In genomic region chrX:31147175-31147574, GRCh38 we compare ENCODE assay signal across 29 cellular contexts.
"Had no signal": no experiment of that assay in that cellular context is flagged by ENCODE, and none has a peak within 500 bp of the region (broad histone marks: within the 10 kb centered on the region; RNA-seq: fewer than 3 reads in every experiment).

No MANE protein-coding gene starts in this region.

- H3K9me3 ChIP-seq: ovary, psoas muscle, right lobe of liver, sigmoid colon, spleen, suprapubic skin, testis, tibial artery, transverse colon, upper lobe of right lung, uterus had no signal

- DNase-seq: naive thymus-derived CD4-positive, alpha-beta T cell; natural killer cell; occipital lobe; ovary; posterior cingulate gyrus; psoas muscle; right lobe of liver; sigmoid colon; spleen; stimulated activated CD4-positive, alpha-beta T cell treated with anti-CD3 and anti-CD28 coated beads, Interleukin-12 subunit alpha, Interleukin-12 subunit beta, amount 100 ng/mL, for 4 hours; stimulated activated CD4-positive, alpha-beta T cell treated with anti-CD3 and anti-CD28 coated beads, Interleukin-1b, Interleukin-23, amount 100 ng/mL, for 48 hours; stimulated activated CD4-positive, alpha-beta T cell treated with anti-CD3 and anti-CD28 coated beads, Interleukin-4, amount 100 ng/mL, for 1 hour; stimulated activated CD4-positive, alpha-beta T cell treated with anti-CD3 and anti-CD28 coated beads, Interleukin-4, amount 100 ng/mL, for 4 hours; stimulated activated CD8-positive, alpha-beta memory T cell treated with anti-CD3 and anti-CD28 coated beads, Interleukin-4, amount 100 ng/mL, for 48 hours; stimulated activated naive CD4-positive, alpha-beta T cell; stimulated activated naive CD8-positive, alpha-beta T cell treated with anti-CD3 and anti-CD28 coated beads, Interleukin-15, amount 100 ng/mL, for 72 hours; stimulated activated naive CD8-positive, alpha-beta T cell treated with anti-CD3 and anti-CD28 coated beads, Interleukin-15, Interleukin-2, amounts not matched to agents 100 U/mL and 50 U/mL, for 24 hours; substantia nigra; testis; tibial artery; transverse colon; upper lobe of right lung; uterus had no signal

- H3K4me1 ChIP-seq: parathyroid adenoma, psoas muscle, right lobe of liver, sigmoid colon, spleen, suprapubic skin, testis, tibial artery, transverse colon, upper lobe of right lung, uterus had no signal

- H3K27ac ChIP-seq: ovary, parathyroid adenoma, psoas muscle, right lobe of liver, sigmoid colon, skin epidermis, spleen, suprapubic skin, testis, tibial artery, transverse colon, upper lobe of right lung, uterus had no signal

- H3K9ac ChIP-seq: parathyroid adenoma had no signal

- ATAC-seq: naive thymus-derived CD4-positive, alpha-beta T cell; natural killer cell; psoas muscle; right cardiac atrium; right lobe of liver; stimulated activated memory B cell treated with anti-CD40 and anti-IgM and Interleukin-4, amounts not matched to agents 10 μg/mL and 1 μg/mL and 100 μg/mL, for 72 hours; stimulated activated naive CD8-positive, alpha-beta T cell treated with anti-CD3 and anti-CD28 coated beads, Interleukin-15, amount 100 ng/mL, for 72 hours; stimulated activated naive CD8-positive, alpha-beta T cell treated with anti-CD3 and anti-CD28 coated beads, Interleukin-15, Interleukin-2, amounts not matched to agents 100 U/mL and 50 U/mL, for 24 hours; upper lobe of right lung had no signal

- H3K4me2 ChIP-seq: smooth muscle cell had no signal

- H2AFZ ChIP-seq: parathyroid adenoma had no signal

- H3K4me3 ChIP-seq: ovary, psoas muscle, right lobe of liver, sigmoid colon, skin epidermis, smooth muscle cell, spleen, suprapubic skin, testis, tibial artery, transverse colon, upper lobe of right lung, uterus had no signal

- H3K27me3 ChIP-seq: ovary, right lobe of liver, sigmoid colon, spleen, suprapubic skin, testis, tibial artery, transverse colon, upper lobe of right lung, uterus had no signal

- H3K36me3 ChIP-seq: ovary, spleen, transverse colon, upper lobe of right lung, uterus had no signal
